ENCODE assay signal across 1 cellular context in the genomic region with DNA sequence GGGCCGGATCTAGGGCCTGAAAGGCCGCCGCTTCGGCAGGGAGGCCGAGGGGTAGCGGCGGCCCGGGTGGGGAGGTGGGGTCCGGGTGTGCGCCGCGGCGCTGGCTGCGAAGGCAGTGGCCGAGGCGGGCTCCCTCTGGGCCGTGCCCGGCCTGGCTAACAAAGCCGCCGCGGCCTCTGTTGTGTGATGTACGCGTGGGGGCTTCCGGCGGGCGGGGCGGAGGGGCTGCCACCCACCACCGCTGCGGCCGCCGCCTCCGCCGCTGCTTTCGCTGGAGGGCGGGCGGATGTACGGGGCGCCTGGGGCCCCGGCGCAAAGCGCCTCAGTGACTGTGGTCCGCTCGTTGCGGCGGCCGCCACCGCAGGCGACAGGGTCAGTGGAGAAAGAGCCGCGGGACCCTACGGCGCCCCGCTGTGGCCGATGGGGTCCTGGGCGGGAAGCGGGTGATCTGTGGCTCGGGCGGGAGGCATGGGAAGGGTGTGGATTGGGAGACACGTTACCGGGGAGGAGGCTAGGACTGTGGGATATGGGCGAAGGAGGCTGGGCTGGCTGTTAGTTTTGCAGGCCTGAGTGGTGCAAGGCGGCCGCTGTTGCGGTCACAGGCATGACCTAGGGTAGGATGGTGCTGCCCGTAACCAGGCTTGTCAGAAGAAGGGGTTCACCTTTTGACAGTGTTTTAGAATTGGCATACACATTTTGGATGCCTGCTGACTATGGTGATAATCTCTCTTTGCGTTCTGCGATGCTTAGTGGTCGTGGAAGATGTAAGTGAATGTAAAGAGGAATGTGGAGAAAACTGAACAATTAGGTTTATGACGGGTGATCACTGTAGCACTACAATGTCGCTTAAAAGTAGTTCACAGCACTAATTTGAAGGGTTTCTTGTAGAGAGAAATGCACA.
TF ChIP-seq lines count a peak whose summit lies in the region.

No MANE protein-coding gene starts in this region.

TF ChIP-seq in K562, 482 proteins besides CTCF, POLR2A, EP300 and RAD21 (continued from another document and continues in another):
- TF ChIP-seq, protein P1, sequence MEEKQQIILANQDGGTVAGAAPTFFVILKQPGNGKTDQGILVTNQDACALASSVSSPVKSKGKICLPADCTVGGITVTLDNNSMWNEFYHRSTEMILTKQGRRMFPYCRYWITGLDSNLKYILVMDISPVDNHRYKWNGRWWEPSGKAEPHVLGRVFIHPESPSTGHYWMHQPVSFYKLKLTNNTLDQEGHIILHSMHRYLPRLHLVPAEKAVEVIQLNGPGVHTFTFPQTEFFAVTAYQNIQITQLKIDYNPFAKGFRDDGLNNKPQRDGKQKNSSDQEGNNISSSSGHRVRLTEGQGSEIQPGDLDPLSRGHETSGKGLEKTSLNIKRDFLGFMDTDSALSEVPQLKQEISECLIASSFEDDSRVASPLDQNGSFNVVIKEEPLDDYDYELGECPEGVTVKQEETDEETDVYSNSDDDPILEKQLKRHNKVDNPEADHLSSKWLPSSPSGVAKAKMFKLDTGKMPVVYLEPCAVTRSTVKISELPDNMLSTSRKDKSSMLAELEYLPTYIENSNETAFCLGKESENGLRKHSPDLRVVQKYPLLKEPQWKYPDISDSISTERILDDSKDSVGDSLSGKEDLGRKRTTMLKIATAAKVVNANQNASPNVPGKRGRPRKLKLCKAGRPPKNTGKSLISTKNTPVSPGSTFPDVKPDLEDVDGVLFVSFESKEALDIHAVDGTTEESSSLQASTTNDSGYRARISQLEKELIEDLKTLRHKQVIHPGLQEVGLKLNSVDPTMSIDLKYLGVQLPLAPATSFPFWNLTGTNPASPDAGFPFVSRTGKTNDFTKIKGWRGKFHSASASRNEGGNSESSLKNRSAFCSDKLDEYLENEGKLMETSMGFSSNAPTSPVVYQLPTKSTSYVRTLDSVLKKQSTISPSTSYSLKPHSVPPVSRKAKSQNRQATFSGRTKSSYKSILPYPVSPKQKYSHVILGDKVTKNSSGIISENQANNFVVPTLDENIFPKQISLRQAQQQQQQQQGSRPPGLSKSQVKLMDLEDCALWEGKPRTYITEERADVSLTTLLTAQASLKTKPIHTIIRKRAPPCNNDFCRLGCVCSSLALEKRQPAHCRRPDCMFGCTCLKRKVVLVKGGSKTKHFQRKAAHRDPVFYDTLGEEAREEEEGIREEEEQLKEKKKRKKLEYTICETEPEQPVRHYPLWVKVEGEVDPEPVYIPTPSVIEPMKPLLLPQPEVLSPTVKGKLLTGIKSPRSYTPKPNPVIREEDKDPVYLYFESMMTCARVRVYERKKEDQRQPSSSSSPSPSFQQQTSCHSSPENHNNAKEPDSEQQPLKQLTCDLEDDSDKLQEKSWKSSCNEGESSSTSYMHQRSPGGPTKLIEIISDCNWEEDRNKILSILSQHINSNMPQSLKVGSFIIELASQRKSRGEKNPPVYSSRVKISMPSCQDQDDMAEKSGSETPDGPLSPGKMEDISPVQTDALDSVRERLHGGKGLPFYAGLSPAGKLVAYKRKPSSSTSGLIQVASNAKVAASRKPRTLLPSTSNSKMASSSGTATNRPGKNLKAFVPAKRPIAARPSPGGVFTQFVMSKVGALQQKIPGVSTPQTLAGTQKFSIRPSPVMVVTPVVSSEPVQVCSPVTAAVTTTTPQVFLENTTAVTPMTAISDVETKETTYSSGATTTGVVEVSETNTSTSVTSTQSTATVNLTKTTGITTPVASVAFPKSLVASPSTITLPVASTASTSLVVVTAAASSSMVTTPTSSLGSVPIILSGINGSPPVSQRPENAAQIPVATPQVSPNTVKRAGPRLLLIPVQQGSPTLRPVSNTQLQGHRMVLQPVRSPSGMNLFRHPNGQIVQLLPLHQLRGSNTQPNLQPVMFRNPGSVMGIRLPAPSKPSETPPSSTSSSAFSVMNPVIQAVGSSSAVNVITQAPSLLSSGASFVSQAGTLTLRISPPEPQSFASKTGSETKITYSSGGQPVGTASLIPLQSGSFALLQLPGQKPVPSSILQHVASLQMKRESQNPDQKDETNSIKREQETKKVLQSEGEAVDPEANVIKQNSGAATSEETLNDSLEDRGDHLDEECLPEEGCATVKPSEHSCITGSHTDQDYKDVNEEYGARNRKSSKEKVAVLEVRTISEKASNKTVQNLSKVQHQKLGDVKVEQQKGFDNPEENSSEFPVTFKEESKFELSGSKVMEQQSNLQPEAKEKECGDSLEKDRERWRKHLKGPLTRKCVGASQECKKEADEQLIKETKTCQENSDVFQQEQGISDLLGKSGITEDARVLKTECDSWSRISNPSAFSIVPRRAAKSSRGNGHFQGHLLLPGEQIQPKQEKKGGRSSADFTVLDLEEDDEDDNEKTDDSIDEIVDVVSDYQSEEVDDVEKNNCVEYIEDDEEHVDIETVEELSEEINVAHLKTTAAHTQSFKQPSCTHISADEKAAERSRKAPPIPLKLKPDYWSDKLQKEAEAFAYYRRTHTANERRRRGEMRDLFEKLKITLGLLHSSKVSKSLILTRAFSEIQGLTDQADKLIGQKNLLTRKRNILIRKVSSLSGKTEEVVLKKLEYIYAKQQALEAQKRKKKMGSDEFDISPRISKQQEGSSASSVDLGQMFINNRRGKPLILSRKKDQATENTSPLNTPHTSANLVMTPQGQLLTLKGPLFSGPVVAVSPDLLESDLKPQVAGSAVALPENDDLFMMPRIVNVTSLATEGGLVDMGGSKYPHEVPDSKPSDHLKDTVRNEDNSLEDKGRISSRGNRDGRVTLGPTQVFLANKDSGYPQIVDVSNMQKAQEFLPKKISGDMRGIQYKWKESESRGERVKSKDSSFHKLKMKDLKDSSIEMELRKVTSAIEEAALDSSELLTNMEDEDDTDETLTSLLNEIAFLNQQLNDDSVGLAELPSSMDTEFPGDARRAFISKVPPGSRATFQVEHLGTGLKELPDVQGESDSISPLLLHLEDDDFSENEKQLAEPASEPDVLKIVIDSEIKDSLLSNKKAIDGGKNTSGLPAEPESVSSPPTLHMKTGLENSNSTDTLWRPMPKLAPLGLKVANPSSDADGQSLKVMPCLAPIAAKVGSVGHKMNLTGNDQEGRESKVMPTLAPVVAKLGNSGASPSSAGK (IDR thresholded peaks at IDR 0.05) = no peak
- TF ChIP-seq NUFIP1 (IDR thresholded peaks at IDR 0.05; ENCODE audit: partially characterized antibody) (no peak), ARID1B (IDR thresholded peaks at IDR 0.05) (peak; percentile 11; the same call in 1 of the 2 replicates), ILF3 (IDR thresholded peaks at IDR 0.05; ENCODE audit: borderline replicate concordance) (no peak), SLC30A9 (CRISPR knock-in tag; IDR thresholded peaks at IDR 0.05) (no peak), SREBF2 (CRISPR knock-in tag; IDR thresholded peaks at IDR 0.05) (no peak), HMG20A (CRISPR knock-in tag; conservative IDR thresholded peaks at IDR 0.05) (no peak), BHLHE40 (IDR thresholded peaks at IDR 0.05; ENCODE audit: low read length) (peak; percentile 45; the same call in 1 of the 2 replicates), SMC3 (conservative IDR thresholded peaks at IDR 0.05; ENCODE audit: insufficient read depth, low read depth, low read length) (0 out of 2 replicates have a peak, but pooled peaks have one; percentile 37), NBN (IDR thresholded peaks at IDR 0.05; ENCODE audit: low read depth) (no peak), STAT5A (IDR thresholded peaks at IDR 0.05; ENCODE audit: borderline replicate concordance, low read length) (no peak), CBX8 (IDR thresholded peaks at IDR 0.05; ENCODE audit: borderline replicate concordance, extremely low read depth, low read depth, low read length, poor library complexity, severe bottlenecking) (no peak), NR0B1 (IDR thresholded peaks at IDR 0.05; ENCODE audit: partially characterized antibody) (no peak), ZNF707 (CRISPR knock-in tag; conservative IDR thresholded peaks at IDR 0.05) (no peak), RAD51 (IDR thresholded peaks at IDR 0.05; ENCODE audit: borderline replicate concordance, low read depth) (no peak), HBP1 (CRISPR knock-in tag; IDR thresholded peaks at IDR 0.05) (peak; percentile 18; the same call in 1 of the 2 replicates), NR1H2 (CRISPR knock-in tag; IDR thresholded peaks at IDR 0.05) (no peak; the same call in 1 of the 2 replicates), PTBP1 (IDR thresholded peaks at IDR 0.05; ENCODE audit: low read depth, low read length) (no peak), CCNT2 (IDR thresholded peaks at IDR 0.05; ENCODE audit: borderline replicate concordance, extremely low read depth, insufficient read length, low read depth, low read length) (peak; percentile 26), BRCA1 (IDR thresholded peaks at IDR 0.05) (no peak), BRCA1 (CRISPR knock-in tag; IDR thresholded peaks at IDR 0.05) (peak; percentile 79; the same call in 1 of the 2 replicates), PRMT5 (CRISPR knock-in tag; IDR thresholded peaks at IDR 0.05) (no peak)
- TF ChIP-seq, protein P2, sequence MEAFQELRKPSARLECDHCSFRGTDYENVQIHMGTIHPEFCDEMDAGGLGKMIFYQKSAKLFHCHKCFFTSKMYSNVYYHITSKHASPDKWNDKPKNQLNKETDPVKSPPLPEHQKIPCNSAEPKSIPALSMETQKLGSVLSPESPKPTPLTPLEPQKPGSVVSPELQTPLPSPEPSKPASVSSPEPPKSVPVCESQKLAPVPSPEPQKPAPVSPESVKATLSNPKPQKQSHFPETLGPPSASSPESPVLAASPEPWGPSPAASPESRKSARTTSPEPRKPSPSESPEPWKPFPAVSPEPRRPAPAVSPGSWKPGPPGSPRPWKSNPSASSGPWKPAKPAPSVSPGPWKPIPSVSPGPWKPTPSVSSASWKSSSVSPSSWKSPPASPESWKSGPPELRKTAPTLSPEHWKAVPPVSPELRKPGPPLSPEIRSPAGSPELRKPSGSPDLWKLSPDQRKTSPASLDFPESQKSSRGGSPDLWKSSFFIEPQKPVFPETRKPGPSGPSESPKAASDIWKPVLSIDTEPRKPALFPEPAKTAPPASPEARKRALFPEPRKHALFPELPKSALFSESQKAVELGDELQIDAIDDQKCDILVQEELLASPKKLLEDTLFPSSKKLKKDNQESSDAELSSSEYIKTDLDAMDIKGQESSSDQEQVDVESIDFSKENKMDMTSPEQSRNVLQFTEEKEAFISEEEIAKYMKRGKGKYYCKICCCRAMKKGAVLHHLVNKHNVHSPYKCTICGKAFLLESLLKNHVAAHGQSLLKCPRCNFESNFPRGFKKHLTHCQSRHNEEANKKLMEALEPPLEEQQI (IDR thresholded peaks at IDR 0.05) = no peak
- TF ChIP-seq, protein P3, sequence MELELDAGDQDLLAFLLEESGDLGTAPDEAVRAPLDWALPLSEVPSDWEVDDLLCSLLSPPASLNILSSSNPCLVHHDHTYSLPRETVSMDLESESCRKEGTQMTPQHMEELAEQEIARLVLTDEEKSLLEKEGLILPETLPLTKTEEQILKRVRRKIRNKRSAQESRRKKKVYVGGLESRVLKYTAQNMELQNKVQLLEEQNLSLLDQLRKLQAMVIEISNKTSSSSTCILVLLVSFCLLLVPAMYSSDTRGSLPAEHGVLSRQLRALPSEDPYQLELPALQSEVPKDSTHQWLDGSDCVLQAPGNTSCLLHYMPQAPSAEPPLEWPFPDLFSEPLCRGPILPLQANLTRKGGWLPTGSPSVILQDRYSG (tag; conservative IDR thresholded peaks at IDR 0.05; ENCODE audit: low read depth) = no peak
- TF ChIP-seq, protein P4, sequence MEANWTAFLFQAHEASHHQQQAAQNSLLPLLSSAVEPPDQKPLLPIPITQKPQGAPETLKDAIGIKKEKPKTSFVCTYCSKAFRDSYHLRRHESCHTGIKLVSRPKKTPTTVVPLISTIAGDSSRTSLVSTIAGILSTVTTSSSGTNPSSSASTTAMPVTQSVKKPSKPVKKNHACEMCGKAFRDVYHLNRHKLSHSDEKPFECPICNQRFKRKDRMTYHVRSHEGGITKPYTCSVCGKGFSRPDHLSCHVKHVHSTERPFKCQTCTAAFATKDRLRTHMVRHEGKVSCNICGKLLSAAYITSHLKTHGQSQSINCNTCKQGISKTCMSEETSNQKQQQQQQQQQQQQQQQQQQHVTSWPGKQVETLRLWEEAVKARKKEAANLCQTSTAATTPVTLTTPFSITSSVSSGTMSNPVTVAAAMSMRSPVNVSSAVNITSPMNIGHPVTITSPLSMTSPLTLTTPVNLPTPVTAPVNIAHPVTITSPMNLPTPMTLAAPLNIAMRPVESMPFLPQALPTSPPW (CRISPR knock-in tag; IDR thresholded peaks at IDR 0.05) = no peak
- TF ChIP-seq, protein P5, sequence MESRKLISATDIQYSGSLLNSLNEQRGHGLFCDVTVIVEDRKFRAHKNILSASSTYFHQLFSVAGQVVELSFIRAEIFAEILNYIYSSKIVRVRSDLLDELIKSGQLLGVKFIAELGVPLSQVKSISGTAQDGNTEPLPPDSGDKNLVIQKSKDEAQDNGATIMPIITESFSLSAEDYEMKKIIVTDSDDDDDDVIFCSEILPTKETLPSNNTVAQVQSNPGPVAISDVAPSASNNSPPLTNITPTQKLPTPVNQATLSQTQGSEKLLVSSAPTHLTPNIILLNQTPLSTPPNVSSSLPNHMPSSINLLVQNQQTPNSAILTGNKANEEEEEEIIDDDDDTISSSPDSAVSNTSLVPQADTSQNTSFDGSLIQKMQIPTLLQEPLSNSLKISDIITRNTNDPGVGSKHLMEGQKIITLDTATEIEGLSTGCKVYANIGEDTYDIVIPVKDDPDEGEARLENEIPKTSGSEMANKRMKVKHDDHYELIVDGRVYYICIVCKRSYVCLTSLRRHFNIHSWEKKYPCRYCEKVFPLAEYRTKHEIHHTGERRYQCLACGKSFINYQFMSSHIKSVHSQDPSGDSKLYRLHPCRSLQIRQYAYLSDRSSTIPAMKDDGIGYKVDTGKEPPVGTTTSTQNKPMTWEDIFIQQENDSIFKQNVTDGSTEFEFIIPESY (CRISPR knock-in tag; IDR thresholded peaks at IDR 0.05) = no peak
